In the genomic region with DNA sequence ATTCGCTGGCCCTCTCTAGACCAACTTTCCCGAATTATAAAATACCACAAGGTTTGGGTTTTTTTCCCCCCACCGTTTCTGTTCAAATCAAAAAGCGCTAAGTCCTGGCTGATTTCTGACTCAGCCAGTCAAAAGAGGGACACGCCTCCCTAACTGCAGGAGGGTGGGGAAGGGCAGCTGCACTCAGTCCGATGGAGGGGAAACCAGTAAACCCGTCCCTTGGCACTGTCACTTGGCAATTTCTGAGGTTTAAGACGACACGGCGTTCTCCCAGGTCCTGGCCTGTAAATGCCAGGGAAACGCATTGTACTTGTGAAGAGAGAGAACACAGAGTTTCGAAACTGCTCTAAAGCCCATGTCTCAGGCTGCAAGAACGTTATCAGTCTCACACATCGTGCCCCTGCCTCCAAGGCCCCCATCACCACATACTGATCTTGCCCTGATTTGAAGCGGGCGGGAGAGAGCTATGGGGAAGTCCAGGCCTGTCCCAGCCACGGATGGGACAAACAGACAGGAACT, we compare ENCODE assay signal across 9 cellular contexts. TPM values are rescaled to one million over a fixed set of nuclear protein-coding genes. Genes with fewer than 3 reads are reported as not detected.
DNase-seq lines count a peak whose midpoint lies in the region; ATAC-seq, FAIRE-seq and TF ChIP-seq lines count a peak whose summit lies in the region.
"Had no signal": no experiment of that assay in that cellular context is flagged by ENCODE, and none has a peak within 500 bp of the region (broad histone marks: within the 10 kb centered on the region; RNA-seq: fewer than 3 reads in every experiment).

No MANE protein-coding gene starts in this region.

- H3K27me3 ChIP-seq in lower lobe of right lung (ENCODE audit: low read depth) (no peaks in the 10 kb centered on the region), Karpas-422 (ENCODE audit: low read length) (no peaks in the 10 kb centered on the region)

- FAIRE-seq in urothelium cell line (lab: Jason Lieb, UNC): peak; percentile 66
- FAIRE-seq: G401.6 had no signal

- no peaks in the 10 kb centered on the region for H3K9me3 Mint-ChIP-seq in brain
- no peaks in the 10 kb centered on the region for H3K9me3 Mint-ChIP-seq in activated naive CD4-positive, alpha-beta T cell treated with anti-CD3 and anti-CD28 coated beads for 36 hours

- H3K4me1 ChIP-seq in lower lobe of right lung (peaks cover 63% of the 10 kb centered on the region), Karpas-422 (ENCODE audit: low read length) (no peaks in the 10 kb centered on the region)

- peak overlapping the region in 1 of 5 experiments; percentile 40 for H3K4me3 Mint-ChIP-seq in brain
- no peak overlapping the region for H3K4me3 Mint-ChIP-seq in activated naive CD4-positive, alpha-beta T cell treated with anti-CD3 and anti-CD28 coated beads for 36 hours

- no peaks in the 10 kb centered on the region for H3K36me3 ChIP-seq in lower lobe of right lung
- no peaks in the 10 kb centered on the region for H3K36me3 ChIP-seq in Karpas-422 (ENCODE audit: insufficient read depth, low read length)

- H4K20me1 ChIP-seq in Karpas-422 (ENCODE audit: insufficient read depth, low read depth, low read length): 0 out of 2 replicates have a peak, but pooled peaks cover 3% of the 10 kb centered on the region

- peak overlapping the region in 4 of 5 experiments; percentile 24 to 40 (median 30) for H3K27ac Mint-ChIP-seq in brain
- H3K27ac Mint-ChIP-seq in activated naive CD4-positive, alpha-beta T cell treated with anti-CD3 and anti-CD28 coated beads for 36 hours: no peak overlapping the region

- H3K4me3 ChIP-seq in lower lobe of right lung: peak overlapping the region; percentile 15
- no peak overlapping the region for H3K4me3 ChIP-seq in Karpas-422 (ENCODE audit: low read length)

- H3K79me2 ChIP-seq in Karpas-422 (ENCODE audit: low read length): no peaks in the 10 kb centered on the region

- DNase-seq in activated effector memory CD4-positive, alpha-beta T cell treated with anti-CD3 and anti-CD28 coated beads, Interleukin-2, amount 50 U/mL, for 16 hours: peak; percentile 27
- no peak for DNase-seq in activated effector memory CD4-positive, alpha-beta T cell treated with Interleukin-2 at 50 U/mL for 16 hours
- DNase-seq in lower lobe of right lung (no peak), urothelium cell line (ENCODE audit: low spot score) (peak; percentile 79), Karpas-422 (no peak)
- DNase-seq in activated naive CD4-positive, alpha-beta T cell treated with anti-CD3 and anti-CD28 coated beads for 36 hours: no peak

- no peaks in the 10 kb centered on the region for H3K9me3 ChIP-seq in lower lobe of right lung
- H3K9me3 ChIP-seq in Karpas-422 (ENCODE audit: low read length): no peaks in the 10 kb centered on the region

- TF ChIP-seq CTCF in brain (conservative IDR thresholded peaks at IDR 0.05): no peak
- no peak for TF ChIP-seq CTCF in lower lobe of right lung (IDR thresholded peaks at IDR 0.05)

- no peak overlapping the region for H2AFZ ChIP-seq in Karpas-422 (ENCODE audit: low read length)

- no peak overlapping the region for H3K4me2 ChIP-seq in Karpas-422 (ENCODE audit: low read depth, low read length, poor library complexity, severe bottlenecking)

- H3K27me3 Mint-ChIP-seq in brain: no peaks in the 10 kb centered on the region
- no peaks in the 10 kb centered on the region for H3K27me3 Mint-ChIP-seq in activated naive CD4-positive, alpha-beta T cell treated with anti-CD3 and anti-CD28 coated beads for 36 hours (ENCODE audit: low read depth)

- no peaks in the 10 kb centered on the region for H3K9me2 ChIP-seq in Karpas-422 (replicated peaks; ENCODE audit: insufficient read depth, low read length)

- H3K27ac ChIP-seq in lower lobe of right lung (peak overlapping the region; percentile 69), Karpas-422 (ENCODE audit: low read length) (no peak overlapping the region)

- CTCF ChIA-PET in activated naive CD4-positive, alpha-beta T cell treated with anti-CD3 and anti-CD28 coated beads for 36 hours (lab: Charles Lee): no interaction called here

- peaks cover 100% of the 10 kb centered on the region for H3K4me1 Mint-ChIP-seq in brain
- H3K4me1 Mint-ChIP-seq in activated naive CD4-positive, alpha-beta T cell treated with anti-CD3 and anti-CD28 coated beads for 36 hours (ENCODE audit: low read depth): no peaks in the 10 kb centered on the region

- peaks cover 1% of the 10 kb centered on the region for H3K36me3 Mint-ChIP-seq in brain
- no peaks in the 10 kb centered on the region for H3K36me3 Mint-ChIP-seq in activated naive CD4-positive, alpha-beta T cell treated with anti-CD3 and anti-CD28 coated beads for 36 hours (ENCODE audit: low read depth)

- intact Hi-C loops in lower lobe of right lung (cut with DNase I): no loop called here
- intact Hi-C loops in activated naive CD4-positive, alpha-beta T cell treated with anti-CD3 and anti-CD28 coated beads for 36 hours (cut with micrococcal nuclease): no loop called here

- no peak overlapping the region for H3K9ac ChIP-seq in Karpas-422 (ENCODE audit: low read length)

- ATAC-seq in lower lobe of right lung (peak; percentile 75 to 76), HG03520 (IDR thresholded peaks at IDR 0.05; ENCODE audit: unreplicated experiment) (no peak)

RNA-seq across cellular contexts. Expression of a gene that starts 57.9 kb away (rescaled TPM):
- 7.6 TPM for polyA plus RNA-seq in brain (ENCODE audit: insufficient read depth, low read depth, low replicate concordance)
- 29.3 TPM for total RNA-seq in lower lobe of right lung
- total RNA-seq in activated naive CD4-positive, alpha-beta T cell treated with anti-CD3 and anti-CD28 coated beads for 36 hours: under 1 TPM; 0.44 to 0.72 TPM
- total RNA-seq in Karpas-422 (2014; rRNA removed; shearing (Covaris generic); ENCODE audit: low replicate concordance): 0.36 and 0.67 TPM in 2 replicates

Comparison
In these comparisons a context has a peak if more than half of its experiments do, and no peak if none do; other contexts are left out.
1. DNase-seq: peak in activated effector memory CD4-positive, alpha-beta T cell treated with anti-CD3 and anti-CD28 coated beads, Interleukin-2, amount 50 U/mL, for 16 hours (single experiment) and urothelium cell line (single experiment); none in activated effector memory CD4-positive, alpha-beta T cell treated with Interleukin-2 at 50 U/mL for 16 hours (single experiment), lower lobe of right lung (single experiment), activated naive CD4-positive, alpha-beta T cell treated with anti-CD3 and anti-CD28 coated beads for 36 hours (single experiment) and Karpas-422 (single experiment).
2. RNA of a gene that starts 57.9 kb away (total RNA-seq): 29.3 TPM in lower lobe of right lung (single experiment); 0.44 to 0.72 TPM in activated naive CD4-positive, alpha-beta T cell treated with anti-CD3 and anti-CD28 coated beads for 36 hours and 0.36 to 0.67 TPM in Karpas-422; every median in the first group is over 10 times any median in the second.